7 cellular contexts compared by ENCODE assay signal in genomic region chr3:129016725-129017530, GRCh38. TPM values are rescaled to one million over a fixed set of nuclear protein-coding genes. Genes with fewer than 3 reads are reported as not detected.
DNase-seq lines count a peak whose midpoint lies in the region; ATAC-seq, FAIRE-seq and TF ChIP-seq lines count a peak whose summit lies in the region.

No MANE protein-coding gene starts in this region.

- no peak; the same call in 1 of the 2 replicates for TF ChIP-seq CTCF in OCI-LY1 (IDR thresholded peaks at IDR 0.05; ENCODE audit: low read length)
- no peak for TF ChIP-seq CTCF in endothelial cell of umbilical vein (IDR thresholded peaks at IDR 0.05; ENCODE audit: extremely low read depth in 1 of 2, insufficient read depth in 1 of 2, low read depth in 1 of 2, low read length in 2 of 2)

- no peak for DNase-seq in endothelial cell of umbilical vein (ENCODE audit: low read depth, low spot score)
- DNase-seq in stimulated activated naive B cell treated with anti-CD40 and anti-IgM and Interleukin-4, amounts not matched to agents 10 μg/mL and 1 μg/mL and 100 μg/mL, for 72 hours = peak; percentile 43
- no peak for DNase-seq in NCI-H1694 (lab: John Stamatoyannopoulos, UW)
- DNase-seq in SIG-M5 (lab: John Stamatoyannopoulos, UW) = no peak

- H3K27me3 Mint-ChIP-seq in stimulated activated naive B cell treated with anti-CD40 and anti-IgM and Interleukin-4, amounts not matched to agents 10 μg/mL and 1 μg/mL and 100 μg/mL, for 72 hours = no peaks in the 10 kb centered on the region

- CTCF ChIA-PET in endothelial cell of umbilical vein (lab: Charles Lee) = interaction anchor here (1.0 to 4.7 kb wide), 14 partner anchors 9 to 229 kb away, joined by 3 to 54 read pairs (median 9); partner anchors contain the start of genes CFAP92 and RAB43

- H2AFZ ChIP-seq in OCI-LY1 (ENCODE audit: low read length) (no peak overlapping the region), endothelial cell of umbilical vein (ENCODE audit: low read depth, low read length) (no peak overlapping the region)

- H3K9me3 Mint-ChIP-seq in stimulated activated naive B cell treated with anti-CD40 and anti-IgM and Interleukin-4, amounts not matched to agents 10 μg/mL and 1 μg/mL and 100 μg/mL, for 72 hours = no peaks in the 10 kb centered on the region

- H3K36me3 ChIP-seq in OCI-LY1 (ENCODE audit: insufficient read depth, low read length) = no peaks in the 10 kb centered on the region
- H3K36me3 ChIP-seq in endothelial cell of umbilical vein (ENCODE audit: control insufficient read depth in 2 of 2, extremely low read depth in 1 of 2, insufficient read depth in 2 of 2, low read length in 2 of 2) = no peaks in the 10 kb centered on the region

- intact Hi-C loops in endothelial cell of umbilical vein (cut with micrococcal nuclease) = no loop called here

- no peaks in the 10 kb centered on the region for H3F3A ChIP-seq in OCI-LY1 (ENCODE audit: insufficient read depth, low read length)

- no peak for FAIRE-seq in endothelial cell of umbilical vein (lab: Jason Lieb, UNC)

- no peaks in the 10 kb centered on the region for H3K9me2 ChIP-seq in OCI-LY1 (ENCODE audit: low read depth, low read length)

- H3K9me3 ChIP-seq in OCI-LY1 (ENCODE audit: low read length) = no peaks in the 10 kb centered on the region
- no peaks in the 10 kb centered on the region for H3K9me3 ChIP-seq in endothelial cell of umbilical vein (replicated peaks; ENCODE audit: control insufficient read depth, insufficient read depth, low read length)

- H3K79me2 ChIP-seq in OCI-LY1 (ENCODE audit: insufficient read depth, low read length) (no peaks in the 10 kb centered on the region), endothelial cell of umbilical vein (ENCODE audit: control insufficient read depth, insufficient read depth, low read length) (no peaks in the 10 kb centered on the region)

- H3K9ac ChIP-seq in OCI-LY1 (ENCODE audit: low read length) = no peak overlapping the region; the same call in 1 of the 2 replicates
- H3K9ac ChIP-seq in endothelial cell of umbilical vein (replicated peaks; ENCODE audit: extremely low read depth, insufficient read depth, low read length) = peak overlapping the region; percentile 44

- BruUV-seq in endothelial cell of umbilical vein (replicated peaks; lab: Mats Ljungman, UMichigan) = no TSS peak

- H3K36me3 Mint-ChIP-seq in stimulated activated naive B cell treated with anti-CD40 and anti-IgM and Interleukin-4, amounts not matched to agents 10 μg/mL and 1 μg/mL and 100 μg/mL, for 72 hours = no peaks in the 10 kb centered on the region

- peaks cover 23 to 33% of the 10 kb centered on the region in 2 donors for H3K4me1 Mint-ChIP-seq in stimulated activated naive B cell treated with anti-CD40 and anti-IgM and Interleukin-4, amounts not matched to agents 10 μg/mL and 1 μg/mL and 100 μg/mL, for 72 hours

- no peak overlapping the region for H3K4me3 ChIP-seq in OCI-LY1 (ENCODE audit: low read depth, low read length, poor library complexity, severe bottlenecking)
- no peak overlapping the region for H3K4me3 ChIP-seq in endothelial cell of umbilical vein (replicated peaks in 1 of 3; ENCODE audit: insufficient read depth in 1 of 3, low read depth in 1 of 3, low read length in 3 of 3)

- H3K27me3 ChIP-seq in OCI-LY1 (ENCODE audit: insufficient read depth, low read length) = no peaks in the 10 kb centered on the region
- H3K27me3 ChIP-seq in endothelial cell of umbilical vein (ENCODE audit: control insufficient read depth in 2 of 2, insufficient read depth in 2 of 2, low read length in 2 of 2) = no peaks in the 10 kb centered on the region

- TF ChIP-seq POLR2A in endothelial cell of umbilical vein (IDR thresholded peaks at IDR 0.05; ENCODE audit: low read depth, low read length) = no peak

- peak overlapping the region in 1 of 2 donors; percentile 2 for H3K4me3 Mint-ChIP-seq in stimulated activated naive B cell treated with anti-CD40 and anti-IgM and Interleukin-4, amounts not matched to agents 10 μg/mL and 1 μg/mL and 100 μg/mL, for 72 hours

- H3K27ac ChIP-seq in OCI-LY1 (ENCODE audit: low read depth, low read length, poor library complexity, severe bottlenecking) (peak overlapping the region; percentile 68), endothelial cell of umbilical vein (ENCODE audit: insufficient read depth, low read depth, low read length) (peak overlapping the region; percentile 86)

- H4K20me1 ChIP-seq in OCI-LY1 (ENCODE audit: insufficient read depth, low read length) = no peaks in the 10 kb centered on the region
- no peaks in the 10 kb centered on the region for H4K20me1 ChIP-seq in endothelial cell of umbilical vein (replicated peaks; ENCODE audit: control insufficient read depth, extremely low read depth, insufficient read depth, low read length)

- H3K9me1 ChIP-seq in endothelial cell of umbilical vein (replicated peaks; ENCODE audit: control insufficient read depth, extremely low read depth, insufficient read depth, low read length) = no peaks in the 10 kb centered on the region

- POLR2A ChIA-PET in endothelial cell of umbilical vein (lab: Charles Lee) = interaction anchor here (0.6 to 1.4 kb wide), 3 partner anchors 23 to 138 kb away, joined by 3 to 6 read pairs (median 5); partner anchors contain the start of gene CFAP92

- dilution Hi-C loops in endothelial cell of umbilical vein (cut with MboI; ENCODE audit: extremely low pct_ligation_motif_present, low sequenced_read_pairs) = no loop called here

- peak overlapping the region; percentile 62 for H3K27ac Mint-ChIP-seq in stimulated activated naive B cell treated with anti-CD40 and anti-IgM and Interleukin-4, amounts not matched to agents 10 μg/mL and 1 μg/mL and 100 μg/mL, for 72 hours

- H3K4me1 ChIP-seq in OCI-LY1 (ENCODE audit: insufficient read depth, low read length, severe bottlenecking) = peaks cover 26% of the 10 kb centered on the region
- H3K4me1 ChIP-seq in endothelial cell of umbilical vein (ENCODE audit: control insufficient read depth, extremely low read depth, insufficient read depth, low read length) = peaks cover 33% of the 10 kb centered on the region

- H3K4me2 ChIP-seq in OCI-LY1 (ENCODE audit: low read length) = peak overlapping the region; percentile 20; the same call in 1 of the 2 replicates
- H3K4me2 ChIP-seq in endothelial cell of umbilical vein (ENCODE audit: insufficient read depth, low read length) = peak overlapping the region; percentile 18

- peak; percentile 50 for ATAC-seq in GM21423 (IDR thresholded peaks at IDR 0.05; ENCODE audit: unreplicated experiment)
- peak; percentile 65 to 73 for ATAC-seq in stimulated activated naive B cell treated with anti-CD40 and anti-IgM and Interleukin-4, amounts not matched to agents 10 μg/mL and 1 μg/mL and 100 μg/mL, for 72 hours (replicated peaks)
- ATAC-seq in GM21737 (IDR thresholded peaks at IDR 0.05; ENCODE audit: unreplicated experiment) = no peak

TF ChIP-seq in endothelial cell of umbilical vein, 7 proteins besides CTCF, POLR2A, EP300 and RAD21:
- TF ChIP-seq GATA2 (IDR thresholded peaks at IDR 0.05; ENCODE audit: insufficient read depth, insufficient read length, low read depth, low read length) (no peak), FOS (IDR thresholded peaks at IDR 0.05; ENCODE audit: borderline replicate concordance, insufficient read depth, low read length) (no peak), MYC (IDR thresholded peaks at IDR 0.05; ENCODE audit: low read depth, low read length) (no peak), EZH2 (IDR thresholded peaks at IDR 0.05; ENCODE audit: borderline replicate concordance, low read depth, low read length, severe bottlenecking) (no peak), JUN (IDR thresholded peaks at IDR 0.05; ENCODE audit: borderline replicate concordance, insufficient read depth, insufficient read length, low read depth) (no peak), POLR2AphosphoS5 (IDR thresholded peaks at IDR 0.05; ENCODE audit: insufficient read depth, low read depth, low read length) (no peak)

RNA-seq across cellular contexts. Expression of gene EFCC1, which starts 15.8 kb away (rescaled TPM):
- 0.58 and 0.73 TPM in 2 replicates for total RNA-seq in endothelial cell of umbilical vein
- 1.3 and 1.6 TPM in 2 replicates for polyA plus RNA-seq in endothelial cell of umbilical vein
- polyA plus RNA-seq in endothelial cell of umbilical vein (2011; cell fraction: cytosol; rRNA removed) = 0.44 and 0.51 TPM in 2 replicates
- 1.7 and 3.1 TPM in 2 replicates for polyA plus RNA-seq in endothelial cell of umbilical vein (2011; cell fraction: nucleus; rRNA removed)
- 0.05 and 0.31 TPM in 2 replicates for polyA plus RNA-seq in endothelial cell of umbilical vein (2012)
- 0.19 and 1.6 TPM in 2 replicates for polyA minus RNA-seq in endothelial cell of umbilical vein
- polyA minus RNA-seq in endothelial cell of umbilical vein (2011; cell fraction: cytosol; rRNA and poly(A)+ RNA removed) = not detected
- polyA minus RNA-seq in endothelial cell of umbilical vein (2011; cell fraction: nucleus; rRNA and poly(A)+ RNA removed) = 0.48 and 0.87 TPM in 2 replicates

RNA-seq across cellular contexts. Expression of gene CFAP92, which starts 23.1 kb away (rescaled TPM):
- 0.21 and 0.62 TPM in 2 replicates for total RNA-seq in endothelial cell of umbilical vein
- 0.04 and 0.10 TPM in 2 replicates for polyA plus RNA-seq in endothelial cell of umbilical vein
- polyA plus RNA-seq in endothelial cell of umbilical vein (2011; cell fraction: cytosol; rRNA removed) = 0.09 and 0.10 TPM in 2 replicates
- polyA plus RNA-seq in endothelial cell of umbilical vein (2011; cell fraction: nucleus; rRNA removed) = 0.21 and 0.25 TPM in 2 replicates
- polyA plus RNA-seq in endothelial cell of umbilical vein (2012) = 0.16 TPM in 1 of 2 replicates, not detected in the other
- polyA minus RNA-seq in endothelial cell of umbilical vein = 0.05 and 0.40 TPM in 2 replicates
- not detected for polyA minus RNA-seq in endothelial cell of umbilical vein (2011; cell fraction: cytosol; rRNA and poly(A)+ RNA removed)
- polyA minus RNA-seq in endothelial cell of umbilical vein (2011; cell fraction: nucleus; rRNA and poly(A)+ RNA removed) = 0.05 and 0.19 TPM in 2 replicates

RNA-seq across cellular contexts. Expression of gene GP9, which starts 43.7 kb away (rescaled TPM):
- not detected in 2 replicates for total RNA-seq in endothelial cell of umbilical vein
- not detected in 2 replicates for polyA plus RNA-seq in endothelial cell of umbilical vein
- polyA plus RNA-seq in endothelial cell of umbilical vein (2011; cell fraction: cytosol; rRNA removed) = not detected in 2 replicates
- polyA plus RNA-seq in endothelial cell of umbilical vein (2011; cell fraction: nucleus; rRNA removed) = not detected in 2 replicates
- polyA plus RNA-seq in endothelial cell of umbilical vein (2012) = not detected in 2 replicates
- not detected in 2 replicates for polyA minus RNA-seq in endothelial cell of umbilical vein
- polyA minus RNA-seq in endothelial cell of umbilical vein (2011; cell fraction: cytosol; rRNA and poly(A)+ RNA removed) = not detected
- not detected in 2 replicates for polyA minus RNA-seq in endothelial cell of umbilical vein (2011; cell fraction: nucleus; rRNA and poly(A)+ RNA removed)
